Comparison of ENCODE assay signal across 31 cellular contexts in the genomic region with DNA sequence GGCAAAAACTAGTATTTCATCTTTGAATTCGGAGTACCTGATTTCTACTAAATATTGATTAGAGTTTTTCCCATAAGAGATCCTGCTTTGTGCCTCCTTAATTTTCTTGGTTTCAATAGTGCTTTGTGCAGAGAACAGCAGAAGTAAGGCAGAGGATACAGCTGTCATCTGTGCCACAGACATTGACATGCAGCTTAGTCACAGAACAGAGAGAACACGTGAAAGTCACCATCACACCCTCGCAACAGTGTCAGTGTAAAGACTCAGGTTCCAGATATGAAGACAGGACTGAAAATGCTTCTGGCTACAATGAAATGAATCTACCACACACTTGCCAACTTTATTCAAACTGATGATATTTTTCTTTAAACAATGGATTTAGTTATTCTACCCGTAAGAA.
A peak's percentile ranks its signal among the peaks of the same experiment; 100 is the strongest.
DNase-seq lines count a peak whose midpoint lies in the region; ATAC-seq and TF ChIP-seq lines count a peak whose summit lies in the region.
"Had no signal": no experiment of that assay in that cellular context is flagged by ENCODE, and none has a peak within 500 bp of the region (broad histone marks: within the 10 kb centered on the region; RNA-seq: fewer than 3 reads in every experiment).

No MANE protein-coding gene starts in this region.

- H3K9ac ChIP-seq in neural cell (ENCODE audit: low read length) (no peak overlapping the region), PC-3 (ENCODE audit: low read length) (no peak overlapping the region)

- H3K4me3 ChIP-seq in neural cell (ENCODE audit: low read length) (no peak overlapping the region), right cardiac atrium (ENCODE audit: low read length) (no peak overlapping the region), PC-3 (ENCODE audit: low read length) (no peak overlapping the region)
- H3K4me3 ChIP-seq: coronary artery, left lung, ovary, tibial nerve had no signal

- TF ChIP-seq RAD21 in neural cell (conservative IDR thresholded peaks at IDR 0.05) = no peak

- no peak overlapping the region for H3K4me2 ChIP-seq in neural cell (ENCODE audit: low read length)
- H3K4me2 ChIP-seq in PC-3 (ENCODE audit: low read length) = no peak overlapping the region

- H3K27ac ChIP-seq in KOPT-K1 (ENCODE audit: low read depth, low read length, poor library complexity, severe bottlenecking) (peak overlapping the region; percentile 67), neural cell (ENCODE audit: low read length) (no peak overlapping the region), right cardiac atrium (ENCODE audit: low read length) (no peak overlapping the region), PC-3 (ENCODE audit: low read length) (no peak overlapping the region)
- H3K27ac ChIP-seq: coronary artery, epithelial cell of prostate, left lung, ovary, tibial nerve, WERI-Rb-1 had no signal

- H3K9me2 ChIP-seq in neural cell (ENCODE audit: insufficient read depth, low read length) (no peaks in the 10 kb centered on the region), PC-3 (replicated peaks; ENCODE audit: low read length) (no peaks in the 10 kb centered on the region)

- TF ChIP-seq EP300 in neural cell (conservative IDR thresholded peaks at IDR 0.05; ENCODE audit: poor library complexity, severe bottlenecking) = no peak

- H2AFZ ChIP-seq in neural cell (ENCODE audit: low read depth, low read length) (no peak overlapping the region), PC-3 (ENCODE audit: low read length) (no peak overlapping the region)

- no peak overlapping the region for H3K4me3 Mint-ChIP-seq in activated CD8-positive, alpha-beta T cell treated with anti-CD3 and anti-CD28 coated beads for 36 hours
- H3K4me3 Mint-ChIP-seq in activated CD8-positive, alpha-beta T cell treated with anti-CD3 and anti-CD28 coated beads, Interleukin-2, amount 10 ng/mL, durations not matched to agents 7 days and 5 days = no peak overlapping the region
- no peak overlapping the region for H3K4me3 Mint-ChIP-seq in activated T-helper 17 cell treated with anti-CD3 and anti-CD28 coated beads, Interleukin-2, amount 50 U/mL, for 72 hours
- H3K4me3 Mint-ChIP-seq: B cell; CD8-positive, alpha-beta memory T cell; memory B cell; neural crest cell had no signal

- H3K36me3 ChIP-seq in KOPT-K1 (ENCODE audit: insufficient read depth, low read length) = peaks cover 11% of the 10 kb centered on the region; the same call in 1 of the 2 replicates
- no peaks in the 10 kb centered on the region for H3K36me3 ChIP-seq in neural cell (ENCODE audit: insufficient read depth, low read length)
- no peaks in the 10 kb centered on the region for H3K36me3 ChIP-seq in PC-3 (ENCODE audit: low read depth, low read length)
- H3K36me3 ChIP-seq: left lung, ovary, tibial nerve, WERI-Rb-1 had no signal

- peak; percentile 43 for DNase-seq in activated CD8-positive, alpha-beta T cell treated with anti-CD3 and anti-CD28 coated beads for 36 hours
- DNase-seq in activated CD8-positive, alpha-beta T cell treated with anti-CD3 and anti-CD28 coated beads, Interleukin-2, amount 10 ng/mL, durations not matched to agents 7 days and 5 days = no peak
- DNase-seq in right cardiac atrium (no peak), PC-3 (no peak)
- DNase-seq: activated CD8-positive, alpha-beta memory T cell treated with anti-CD3 and anti-CD28 coated beads for 24 hours; CD8-positive, alpha-beta memory T cell; effector CD8-positive, alpha-beta T cell; EL; IMR-90; islet precursor cell; left lung; NCI-H1092 treated with DMSO at 0.1 percent for 48 hours; NCI-H187; NCI-H446 treated with DMSO at 0.1 percent for 48 hours; NCI-H82; ovary; retina; SIG-M5; small intestine; T-helper 9 cell; WERI-Rb-1 had no signal

- TF ChIP-seq CTCF in activated CD8-positive, alpha-beta T cell treated with anti-CD3 and anti-CD28 coated beads for 36 hours (IDR thresholded peaks at IDR 0.05) = no peak
- TF ChIP-seq CTCF in neural cell (IDR thresholded peaks at IDR 0.05; ENCODE audit: poor library complexity, severe bottlenecking) (no peak), PC-3 (conservative IDR thresholded peaks at IDR 0.05; ENCODE audit: low read depth, low read length) (no peak)

- CTCF ChIA-PET in activated CD8-positive, alpha-beta T cell treated with anti-CD3 and anti-CD28 coated beads for 36 hours (lab: Charles Lee) = no interaction called here
- CTCF ChIA-PET in activated CD8-positive, alpha-beta T cell treated with anti-CD3 and anti-CD28 coated beads, Interleukin-2, amount 10 ng/mL, durations not matched to agents 7 days and 5 days (lab: Charles Lee) = interaction anchor here (2.0 kb wide), 1 partner anchor 18 kb away, joined by 5 read pairs; no protein-coding TSS in a partner anchor
- CTCF ChIA-PET in PC-3 (lab: Charles Lee) = no interaction called here

- H3K79me2 ChIP-seq in neural cell (replicated peaks; ENCODE audit: insufficient read depth, low read length) (no peaks in the 10 kb centered on the region), PC-3 (ENCODE audit: low read length) (no peaks in the 10 kb centered on the region)

- BruUV-seq in PC-3 (replicated peaks; lab: Mats Ljungman, UMichigan) = no TSS peak

- H3K27me3 ChIP-seq in neural cell (ENCODE audit: insufficient read depth, low read depth, low read length) (no peaks in the 10 kb centered on the region), right cardiac atrium (ENCODE audit: control insufficient read depth, insufficient read depth) (no peaks in the 10 kb centered on the region), PC-3 (ENCODE audit: low read length) (peaks cover 57% of the 10 kb centered on the region)
- H3K27me3 ChIP-seq: left lung, ovary, tibial nerve had no signal

- peaks cover 5% of the 10 kb centered on the region for H3K36me3 Mint-ChIP-seq in activated CD8-positive, alpha-beta T cell treated with anti-CD3 and anti-CD28 coated beads for 36 hours (ENCODE audit: low read depth)
- peaks cover 15% of the 10 kb centered on the region for H3K36me3 Mint-ChIP-seq in activated CD8-positive, alpha-beta T cell treated with anti-CD3 and anti-CD28 coated beads, Interleukin-2, amount 10 ng/mL, durations not matched to agents 7 days and 5 days (ENCODE audit: low read depth)
- no peaks in the 10 kb centered on the region for H3K36me3 Mint-ChIP-seq in activated T-helper 17 cell treated with anti-CD3 and anti-CD28 coated beads, Interleukin-2, amount 50 U/mL, for 72 hours (ENCODE audit: low read depth)
- H3K36me3 Mint-ChIP-seq: memory B cell had no signal

- H3F3A ChIP-seq in neural cell (ENCODE audit: insufficient read depth, low read length, poor library complexity, severe bottlenecking) (no peaks in the 10 kb centered on the region), PC-3 (ENCODE audit: low read length, unreplicated experiment) (no peaks in the 10 kb centered on the region)

- no peaks in the 10 kb centered on the region for H3K4me1 ChIP-seq in right cardiac atrium (ENCODE audit: control insufficient read depth, insufficient read depth, low read length)
- no peaks in the 10 kb centered on the region for H3K4me1 ChIP-seq in PC-3 (ENCODE audit: insufficient read depth, low read length)
- H3K4me1 ChIP-seq: left lung, tibial nerve had no signal

- H3K27me3 Mint-ChIP-seq in activated CD8-positive, alpha-beta T cell treated with anti-CD3 and anti-CD28 coated beads for 36 hours = no peaks in the 10 kb centered on the region
- no peaks in the 10 kb centered on the region for H3K27me3 Mint-ChIP-seq in activated CD8-positive, alpha-beta T cell treated with anti-CD3 and anti-CD28 coated beads, Interleukin-2, amount 10 ng/mL, durations not matched to agents 7 days and 5 days (ENCODE audit: low read depth)
- no peaks in the 10 kb centered on the region for H3K27me3 Mint-ChIP-seq in activated T-helper 17 cell treated with anti-CD3 and anti-CD28 coated beads, Interleukin-2, amount 50 U/mL, for 72 hours
- H3K27me3 Mint-ChIP-seq: CD8-positive, alpha-beta memory T cell had no signal

- peak; percentile 58 for ATAC-seq in activated CD8-positive, alpha-beta T cell treated with anti-CD3 and anti-CD28 coated beads for 36 hours
- no peak for ATAC-seq in activated CD8-positive, alpha-beta T cell treated with anti-CD3 and anti-CD28 coated beads, Interleukin-2, amount 10 ng/mL, durations not matched to agents 7 days and 5 days
- ATAC-seq in activated T-helper 17 cell treated with anti-CD3 and anti-CD28 coated beads, Interleukin-2, amount 50 U/mL, for 72 hours (replicated peaks) = peak; percentile 50
- ATAC-seq in right cardiac atrium (no peak), PC-3 (no peak), GM18520 (IDR thresholded peaks at IDR 0.05; ENCODE audit: unreplicated experiment) (no peak)
- ATAC-seq: left lung had no signal

- H3K9me3 ChIP-seq in KOPT-K1 (ENCODE audit: insufficient read depth, low read length, poor library complexity, severe bottlenecking) (no peaks in the 10 kb centered on the region), neural cell (ENCODE audit: low read length) (no peaks in the 10 kb centered on the region), right cardiac atrium (ENCODE audit: control insufficient read depth, low read length) (no peaks in the 10 kb centered on the region), PC-3 (ENCODE audit: low read length) (no peaks in the 10 kb centered on the region)
- H3K9me3 ChIP-seq: left lung, ovary, tibial nerve had no signal

- H3K9me3 Mint-ChIP-seq in activated CD8-positive, alpha-beta T cell treated with anti-CD3 and anti-CD28 coated beads for 36 hours = peaks cover 8% of the 10 kb centered on the region
- no peaks in the 10 kb centered on the region for H3K9me3 Mint-ChIP-seq in activated CD8-positive, alpha-beta T cell treated with anti-CD3 and anti-CD28 coated beads, Interleukin-2, amount 10 ng/mL, durations not matched to agents 7 days and 5 days (ENCODE audit: insufficient read depth)
- H3K9me3 Mint-ChIP-seq in activated T-helper 17 cell treated with anti-CD3 and anti-CD28 coated beads, Interleukin-2, amount 50 U/mL, for 72 hours = peaks cover 4% of the 10 kb centered on the region
- H3K9me3 Mint-ChIP-seq: CD8-positive, alpha-beta memory T cell; memory B cell; neural crest cell had no signal

- WGBS in right cardiac atrium = 76% methylated on average over 4 of the region's 4 CpGs

- H4K20me1 ChIP-seq in neural cell (ENCODE audit: insufficient read depth) (no peaks in the 10 kb centered on the region), PC-3 (ENCODE audit: low read length) (no peaks in the 10 kb centered on the region)

- H3K4me1 Mint-ChIP-seq in activated CD8-positive, alpha-beta T cell treated with anti-CD3 and anti-CD28 coated beads for 36 hours (ENCODE audit: low read depth) = peaks cover 70% of the 10 kb centered on the region
- peaks cover 36% of the 10 kb centered on the region for H3K4me1 Mint-ChIP-seq in activated CD8-positive, alpha-beta T cell treated with anti-CD3 and anti-CD28 coated beads, Interleukin-2, amount 10 ng/mL, durations not matched to agents 7 days and 5 days (ENCODE audit: low read depth)
- H3K4me1 Mint-ChIP-seq in activated T-helper 17 cell treated with anti-CD3 and anti-CD28 coated beads, Interleukin-2, amount 50 U/mL, for 72 hours = peaks cover 4% of the 10 kb centered on the region
- H3K4me1 Mint-ChIP-seq: B cell, memory B cell had no signal

- H3K27ac Mint-ChIP-seq in activated CD8-positive, alpha-beta T cell treated with anti-CD3 and anti-CD28 coated beads for 36 hours = no peak overlapping the region
- no peak overlapping the region for H3K27ac Mint-ChIP-seq in activated CD8-positive, alpha-beta T cell treated with anti-CD3 and anti-CD28 coated beads, Interleukin-2, amount 10 ng/mL, durations not matched to agents 7 days and 5 days
- no peak overlapping the region for H3K27ac Mint-ChIP-seq in activated T-helper 17 cell treated with anti-CD3 and anti-CD28 coated beads, Interleukin-2, amount 50 U/mL, for 72 hours
- H3K27ac Mint-ChIP-seq: B cell; CD8-positive, alpha-beta memory T cell; memory B cell had no signal

- POLR2A ChIA-PET in activated CD8-positive, alpha-beta T cell treated with anti-CD3 and anti-CD28 coated beads for 36 hours (lab: Charles Lee) = no interaction called here
- POLR2A ChIA-PET in activated CD8-positive, alpha-beta T cell treated with anti-CD3 and anti-CD28 coated beads, Interleukin-2, amount 10 ng/mL, durations not matched to agents 7 days and 5 days (lab: Charles Lee) = no interaction called here
- POLR2A ChIA-PET in PC-3 (lab: Charles Lee; ENCODE audit: unreplicated experiment) = no interaction called here

- intact Hi-C loops in activated CD8-positive, alpha-beta T cell treated with anti-CD3 and anti-CD28 coated beads for 36 hours (cut with micrococcal nuclease) = no loop called here
- intact Hi-C loops in right cardiac atrium (cut with DNase I) = no loop called here
- intact Hi-C loops in PC-3 (cut with micrococcal nuclease) = no loop called here

Comparison
In these comparisons a context has a peak if more than half of its experiments do, and no peak if none do; other contexts are left out.
1. ATAC-seq: peak in activated CD8-positive, alpha-beta T cell treated with anti-CD3 and anti-CD28 coated beads for 36 hours (single experiment) and activated T-helper 17 cell treated with anti-CD3 and anti-CD28 coated beads, Interleukin-2, amount 50 U/mL, for 72 hours (single experiment); none in activated CD8-positive, alpha-beta T cell treated with anti-CD3 and anti-CD28 coated beads, Interleukin-2, amount 10 ng/mL, durations not matched to agents 7 days and 5 days (single experiment), right cardiac atrium (0 of 2), PC-3 (single experiment) and GM18520 (single experiment).